In genomic region chr14:104239866-104240301, GRCh38 we compare ENCODE assay signal across 20 cellular contexts.
A peak's percentile ranks its signal among the peaks of the same experiment; 100 is the strongest.
DNase-seq lines count a peak whose midpoint lies in the region; TF ChIP-seq lines count a peak whose summit lies in the region.
"Had no signal": no experiment of that assay in that cellular context is flagged by ENCODE, and none has a peak within 500 bp of the region (broad histone marks: within the 10 kb centered on the region; RNA-seq: fewer than 3 reads in every experiment).

No MANE protein-coding gene starts in this region.

- H3K27me3 ChIP-seq in colonic mucosa (no peaks in the 10 kb centered on the region), spleen (replicated peaks in 1 of 7) (peaks cover 0 to 41% (median 0%) of the 10 kb centered on the region in 7 donors)
- H3K27me3 ChIP-seq: heart left ventricle, Peyer's patch had no signal

- no peak for TF ChIP-seq POLR2A in spleen (IDR thresholded peaks at IDR 0.05)

- CTCF ChIA-PET in activated naive CD4-positive, alpha-beta T cell treated with anti-CD3 and anti-CD28 coated beads, Interleukin-2, amount 10 ng/mL, durations not matched to agents 7 days and 5 days (lab: Charles Lee), result no interaction called here

- TF ChIP-seq CTCF in colonic mucosa (IDR thresholded peaks at IDR 0.05), result no peak
- TF ChIP-seq CTCF in type B pancreatic cell (conservative IDR thresholded peaks at IDR 0.05), result no peak
- no peak for TF ChIP-seq CTCF in spleen (IDR thresholded peaks at IDR 0.05 in 8 of 11, conservative IDR thresholded peaks at IDR 0.05 in 3 of 11)

- H3K36me3 Mint-ChIP-seq in activated naive CD4-positive, alpha-beta T cell treated with anti-CD3 and anti-CD28 coated beads, Interleukin-2, amount 10 ng/mL, durations not matched to agents 7 days and 5 days, result no peaks in the 10 kb centered on the region
- H3K36me3 Mint-ChIP-seq in type B pancreatic cell, result no peaks in the 10 kb centered on the region

- H3K4me1 ChIP-seq in colonic mucosa, result peaks cover 7% of the 10 kb centered on the region
- no peaks in the 10 kb centered on the region for H3K4me1 ChIP-seq in spleen
- H3K4me1 ChIP-seq: heart left ventricle had no signal

- H3K27ac Mint-ChIP-seq in activated naive CD4-positive, alpha-beta T cell treated with anti-CD3 and anti-CD28 coated beads, Interleukin-2, amount 10 ng/mL, durations not matched to agents 7 days and 5 days, result no peak overlapping the region
- H3K27ac Mint-ChIP-seq in type B pancreatic cell, result no peak overlapping the region
- H3K27ac Mint-ChIP-seq: CD4-positive, alpha-beta T cell had no signal

- no peak overlapping the region for H3K4me3 Mint-ChIP-seq in activated naive CD4-positive, alpha-beta T cell treated with anti-CD3 and anti-CD28 coated beads, Interleukin-2, amount 10 ng/mL, durations not matched to agents 7 days and 5 days
- H3K4me3 Mint-ChIP-seq in type B pancreatic cell, result no peak overlapping the region
- H3K4me3 Mint-ChIP-seq: CD4-positive, alpha-beta T cell; central memory CD8-positive, alpha-beta T cell had no signal

- peak; percentile 4 for DNase-seq in activated naive CD4-positive, alpha-beta T cell treated with anti-CD3 and anti-CD28 coated beads, Interleukin-2, amount 10 ng/mL, durations not matched to agents 7 days and 5 days
- no peak for DNase-seq in activated naive CD4-positive, alpha-beta T cell treated with anti-CD3 and anti-CD28 coated beads, Interleukin-2, amount 50 U/mL, for 16 hours
- no peak for DNase-seq in colonic mucosa
- peak; percentile 72 for DNase-seq in mesenteric fat pad (ENCODE audit: low spot score)
- peak; percentile 63 for DNase-seq in type B pancreatic cell (ENCODE audit: extremely low spot score, unreplicated experiment)
- DNase-seq in NCI-H1436 (lab: John Stamatoyannopoulos, UW), result no peak
- DNase-seq in NCI-H1694 (lab: John Stamatoyannopoulos, UW), result no peak
- DNase-seq in spleen, result no peak
- DNase-seq: ACHN; activated CD4-positive, alpha-beta T cell treated with anti-CD3 and anti-CD28 coated beads for 1 hour; activated gamma-delta T cell treated with Interleukin-2 at 50 U/mL for 16 hours; DMS53; NCI-H187 treated with DMSO at 0.1 percent for 48 hours; NCI-H226 had no signal

- H3K9me3 ChIP-seq in colonic mucosa (no peaks in the 10 kb centered on the region), spleen (peaks cover 0 to 50% (median 29%) of the 10 kb centered on the region in 8 donors)

- WGBS in spleen, 5 donors, result 68 to 82% (median 75%) methylated on average over 16 to 17 of the region's 17 CpGs

- peak overlapping the region; percentile 33 to 71 for H3K9ac ChIP-seq in colonic mucosa (ENCODE audit: low read depth in 2 of 2, low read length in 2 of 2)

- intact Hi-C loops in colonic mucosa (cut with DNase I) (no loop called here), spleen (cut with DNase I; ENCODE audit: low total_unique reads) (no loop called here)

- peak overlapping the region; percentile 47 for H3K27ac ChIP-seq in colonic mucosa
- H3K27ac ChIP-seq in spleen, result no peak overlapping the region
- H3K27ac ChIP-seq: heart left ventricle, Peyer's patch, SK-N-MC had no signal

- no peaks in the 10 kb centered on the region for H3K4me1 Mint-ChIP-seq in activated naive CD4-positive, alpha-beta T cell treated with anti-CD3 and anti-CD28 coated beads, Interleukin-2, amount 10 ng/mL, durations not matched to agents 7 days and 5 days
- H3K4me1 Mint-ChIP-seq in type B pancreatic cell (ENCODE audit: unreplicated experiment), result peaks cover 13% of the 10 kb centered on the region
- H3K4me1 Mint-ChIP-seq: central memory CD8-positive, alpha-beta T cell had no signal

- H3K4me3 ChIP-seq in colonic mucosa (no peak overlapping the region), spleen (no peak overlapping the region)
- H3K4me3 ChIP-seq: heart left ventricle, K562, Peyer's patch, SK-N-MC had no signal

- H3K9me3 Mint-ChIP-seq in activated naive CD4-positive, alpha-beta T cell treated with anti-CD3 and anti-CD28 coated beads, Interleukin-2, amount 10 ng/mL, durations not matched to agents 7 days and 5 days, result peaks cover 11% of the 10 kb centered on the region
- H3K9me3 Mint-ChIP-seq in type B pancreatic cell, result peaks cover 13% of the 10 kb centered on the region

- H3K36me3 ChIP-seq in colonic mucosa (no peaks in the 10 kb centered on the region), spleen (no peaks in the 10 kb centered on the region)
- H3K36me3 ChIP-seq: heart left ventricle, Peyer's patch had no signal

- H3K27me3 Mint-ChIP-seq in activated naive CD4-positive, alpha-beta T cell treated with anti-CD3 and anti-CD28 coated beads, Interleukin-2, amount 10 ng/mL, durations not matched to agents 7 days and 5 days, result peaks cover 8% of the 10 kb centered on the region
- H3K27me3 Mint-ChIP-seq in type B pancreatic cell, result peaks cover 4% of the 10 kb centered on the region

Comparison
In these comparisons a context has a peak if more than half of its experiments do, and no peak if none do; other contexts are left out.
1. DNase-seq: peak in activated naive CD4-positive, alpha-beta T cell treated with anti-CD3 and anti-CD28 coated beads, Interleukin-2, amount 10 ng/mL, durations not matched to agents 7 days and 5 days (single experiment), mesenteric fat pad (single experiment) and type B pancreatic cell (single experiment); none in activated naive CD4-positive, alpha-beta T cell treated with anti-CD3 and anti-CD28 coated beads, Interleukin-2, amount 50 U/mL, for 16 hours (single experiment), colonic mucosa (single experiment), NCI-H1436 (single experiment), NCI-H1694 (single experiment) and spleen (single experiment).